31 cellular contexts compared by ENCODE assay signal in the genomic region with DNA sequence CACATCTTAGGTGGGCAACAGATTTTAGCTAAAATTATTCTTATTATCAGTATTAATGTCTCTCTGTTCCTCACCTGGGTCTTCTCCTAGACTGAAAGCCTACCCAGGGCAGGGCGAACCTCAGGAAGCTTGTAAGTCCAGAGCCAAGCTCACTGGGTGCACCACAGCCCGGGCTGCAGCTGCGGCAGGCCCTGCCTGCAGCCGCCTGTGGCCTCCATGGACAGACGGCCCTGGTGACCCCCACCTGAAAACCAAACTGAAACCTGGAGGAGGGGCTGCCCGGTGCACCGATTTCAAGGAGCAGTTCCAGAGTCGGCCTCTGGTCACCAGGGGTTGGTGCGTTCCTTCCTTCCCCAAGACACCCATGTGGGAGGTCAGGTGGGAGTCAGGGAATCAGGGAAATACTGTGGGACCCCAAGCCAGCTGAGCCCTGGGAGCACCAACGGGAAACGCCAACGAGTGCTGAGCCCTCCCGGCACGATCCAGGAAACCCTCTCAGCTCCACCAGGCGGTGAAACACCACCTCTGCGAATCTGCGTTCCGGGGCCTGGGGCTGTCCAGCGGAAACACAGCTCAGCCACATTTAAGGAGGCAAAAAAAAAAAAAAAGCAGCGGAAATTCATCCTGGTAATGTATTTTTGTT.
DNase-seq lines count a peak whose midpoint lies in the region; ATAC-seq and TF ChIP-seq lines count a peak whose summit lies in the region.
"Had no signal": no experiment of that assay in that cellular context is flagged by ENCODE, and none has a peak within 500 bp of the region (broad histone marks: within the 10 kb centered on the region; RNA-seq: fewer than 3 reads in every experiment).

No MANE protein-coding gene starts in this region.

- H3K4me3 Mint-ChIP-seq in endodermal cell = no peak overlapping the region
- H3K4me3 Mint-ChIP-seq: activated T-cell treated with anti-CD3 and anti-CD28 coated beads, Interleukin-2, amount 50 U/mL, for 72 hours; dendritic cell treated with granulocyte-macrophage colony-stimulating factor and Interleukin-4, amounts not matched to agents 40 ng/mL and 50 ng/mL, for 4 days; naive B cell had no signal

- H3K27ac ChIP-seq in endodermal cell (ENCODE audit: low read depth, low read length) (no peak overlapping the region), foreskin keratinocyte (no peak overlapping the region)
- H3K27ac ChIP-seq: 22Rv1, C4-2B, esophagus muscularis mucosa, prostate gland, sigmoid colon, tibial artery, WERI-Rb-1 had no signal

- H3K36me3 ChIP-seq in endodermal cell (ENCODE audit: control insufficient read depth, insufficient read depth, low read length) = no peaks in the 10 kb centered on the region
- H3K36me3 ChIP-seq: esophagus muscularis mucosa, prostate gland, sigmoid colon, tibial artery, WERI-Rb-1 had no signal

- no peaks in the 10 kb centered on the region for H3K27me3 Mint-ChIP-seq in endodermal cell (ENCODE audit: insufficient read depth)

- H3K9me3 ChIP-seq in endodermal cell (ENCODE audit: control insufficient read depth, low read length) = no peaks in the 10 kb centered on the region
- H3K9me3 ChIP-seq: Caco-2, prostate gland, sigmoid colon, tibial artery had no signal

- no peak overlapping the region for H3K27ac Mint-ChIP-seq in endodermal cell
- H3K27ac Mint-ChIP-seq: activated T-cell treated with anti-CD3 and anti-CD28 coated beads, Interleukin-2, amount 50 U/mL, for 72 hours; dendritic cell treated with granulocyte-macrophage colony-stimulating factor and Interleukin-4, amounts not matched to agents 40 ng/mL and 50 ng/mL, for 4 days; naive B cell had no signal

- no peak overlapping the region for H3K4me3 ChIP-seq in endodermal cell (ENCODE audit: low read length)
- H3K4me3 ChIP-seq: esophagus muscularis mucosa, prostate gland, sigmoid colon, tibial artery had no signal

- ATAC-seq in sciatic nerve (no peak), foreskin keratinocyte (no peak)
- ATAC-seq: activated T-cell treated with anti-CD3 and anti-CD28 coated beads, Interleukin-2, amount 50 U/mL, for 72 hours; Panc1 had no signal

- H3K4me1 Mint-ChIP-seq in endodermal cell = no peaks in the 10 kb centered on the region
- H3K4me1 Mint-ChIP-seq: naive B cell had no signal

- no peaks in the 10 kb centered on the region for H3K9me3 Mint-ChIP-seq in endodermal cell
- H3K9me3 Mint-ChIP-seq: activated T-cell treated with anti-CD3 and anti-CD28 coated beads, Interleukin-2, amount 50 U/mL, for 72 hours; dendritic cell treated with granulocyte-macrophage colony-stimulating factor and Interleukin-4, amounts not matched to agents 40 ng/mL and 50 ng/mL, for 4 days; naive B cell had no signal

- intact Hi-C loops in sciatic nerve (cut with DNase I) = loop anchor here (5.0 kb wide), 1 partner anchor 324 kb away; the partner anchor contains the start of gene OLFM1

- TF ChIP-seq CTCF in endodermal cell (conservative IDR thresholded peaks at IDR 0.05) (peak; percentile 37), foreskin keratinocyte (conservative IDR thresholded peaks at IDR 0.05) (no peak)

- H3K4me1 ChIP-seq in endodermal cell (ENCODE audit: control insufficient read depth, insufficient read depth, low read length) (no peaks in the 10 kb centered on the region), foreskin keratinocyte (no peaks in the 10 kb centered on the region)
- H3K4me1 ChIP-seq: Caco-2, prostate gland, sigmoid colon had no signal

- H3K9ac ChIP-seq in endodermal cell (ENCODE audit: extremely low read depth, low read length, poor library complexity, severe bottlenecking) = no peak overlapping the region

- H3K27me3 ChIP-seq in endodermal cell (ENCODE audit: control insufficient read depth, insufficient read depth, low read length, poor library complexity, severe bottlenecking) = no peaks in the 10 kb centered on the region
- H3K27me3 ChIP-seq in foreskin keratinocyte = no peaks in the 10 kb centered on the region

- H3K36me3 Mint-ChIP-seq in endodermal cell (ENCODE audit: low read depth) = no peaks in the 10 kb centered on the region
- H3K36me3 Mint-ChIP-seq: naive B cell had no signal

- 94 to 100% methylated on average over 6 to 19 of the region's 20 CpGs for WGBS in endodermal cell (ENCODE audit: insufficient coverage in 1 of 2, insufficient read length in 1 of 2), 2 experiments

- DNase-seq in NCI-H82 (lab: John Stamatoyannopoulos, UW) (peak; percentile 42), NCI-H82 treated with DMSO at 0.1 percent for 48 hours (lab: John Stamatoyannopoulos, UW; ENCODE audit: unreplicated experiment) (no peak), HT1080 (ENCODE audit: low read depth) (peak; percentile 29), endodermal cell (peak; percentile 58), sciatic nerve (ENCODE audit: low spot score) (peak; percentile 42), T-helper 2 cell (no peak), OCI-M1 (lab: John Stamatoyannopoulos, UW) (no peak), foreskin keratinocyte (no peak)
- DNase-seq: activated CD4-positive, alpha-beta T cell treated with anti-CD3 and anti-CD28 coated beads, Interleukin-2, amount 50 U/mL, for 1 hour; activated T-cell treated with anti-CD3 and anti-CD28 coated beads, Interleukin-2, amount 50 U/mL, for 72 hours; central memory CD4-positive, alpha-beta T cell; foreskin fibroblast; GDM1; KG1; midbrain; naive B cell; NCI-H1417; NCI-H2081; NCI-H524 treated with DMSO at 0.1 percent for 48 hours; sigmoid colon; stimulated activated CD4-positive, alpha-beta T cell treated with anti-CD3 and anti-CD28 coated beads, Interleukin-4, amount 100 ng/mL, for 1 hour; T1000; WERI-Rb-1 had no signal

Comparison
In these comparisons a context has a peak if more than half of its experiments do, and no peak if none do; other contexts are left out.
1. DNase-seq: peak in NCI-H82 (single experiment), HT1080 (single experiment), endodermal cell (single experiment) and sciatic nerve (single experiment); none in NCI-H82 treated with DMSO at 0.1 percent for 48 hours (single experiment), T-helper 2 cell (0 of 5), OCI-M1 (single experiment) and foreskin keratinocyte (0 of 2).